Comparison of ENCODE assay signal across 9 cellular contexts in the genomic region with DNA sequence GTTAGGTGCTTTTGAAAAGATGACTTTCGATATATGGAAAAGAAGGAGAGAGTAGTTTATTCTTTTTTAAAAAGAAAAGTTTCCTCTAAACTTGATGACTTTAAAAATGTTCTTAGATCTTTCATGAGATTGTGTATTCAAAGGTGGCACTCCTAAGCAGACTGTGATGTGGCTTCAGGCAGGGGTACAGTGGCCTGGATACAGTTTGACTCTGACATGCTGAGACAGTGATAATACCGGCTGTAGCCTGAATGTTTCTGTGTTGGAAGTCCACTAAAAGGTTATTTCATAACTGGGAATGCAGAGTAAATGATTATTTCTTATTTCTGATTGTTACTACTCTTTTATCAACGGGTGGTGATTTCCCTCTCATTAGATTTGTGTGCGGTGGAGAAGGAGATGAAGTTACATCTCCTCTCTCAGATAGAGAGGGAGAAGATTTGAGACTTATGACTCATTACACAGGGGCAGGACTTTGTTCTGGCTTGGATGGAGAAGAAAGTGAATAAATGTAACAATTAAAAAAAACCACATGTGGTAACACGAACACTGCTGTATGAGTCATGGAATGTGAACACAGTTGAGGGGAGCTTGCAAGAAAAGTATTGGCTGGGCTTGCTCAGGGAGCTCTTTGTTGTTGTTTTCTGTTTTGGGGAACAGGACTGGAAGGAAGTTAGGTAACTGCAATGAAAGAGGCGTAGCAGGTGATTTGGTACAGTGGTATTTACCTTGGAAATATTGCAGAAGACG. TPM values are rescaled to one million over a fixed set of nuclear protein-coding genes. Genes with fewer than 3 reads are reported as not detected.
DNase-seq lines count a peak whose midpoint lies in the region; ATAC-seq and TF ChIP-seq lines count a peak whose summit lies in the region.
"Had no signal": no experiment of that assay in that cellular context is flagged by ENCODE, and none has a peak within 500 bp of the region (broad histone marks: within the 10 kb centered on the region; RNA-seq: fewer than 3 reads in every experiment).

No MANE protein-coding gene starts in this region.

- no peaks in the 10 kb centered on the region for H3K79me2 ChIP-seq in PC-9 (ENCODE audit: low read depth)

- no peaks in the 10 kb centered on the region for H3K27me3 ChIP-seq in PC-9 (ENCODE audit: insufficient read depth, low read depth)
- H3K27me3 ChIP-seq: cardiac muscle cell had no signal

- H3K9me2 ChIP-seq in PC-9 (ENCODE audit: insufficient read depth) = no peaks in the 10 kb centered on the region; the same call in 1 of the 2 replicates

- no peaks in the 10 kb centered on the region for H3K36me3 ChIP-seq in PC-9 (ENCODE audit: low read depth)
- H3K36me3 ChIP-seq: cardiac muscle cell had no signal

- intact Hi-C loops in PC-9 (cut with micrococcal nuclease; ENCODE audit: unreplicated experiment) (loop anchor here (1.0 to 2.0 kb wide), 3 partner anchors 21 to 58 kb away; partner anchors contain the start of gene SPTSSB), left colon (cut with DNase I, micrococcal nuclease) (no loop called here)

- POLR2A ChIA-PET in AG04449 (lab: Yijun Ruan, JAX) (no interaction called here), PC-9 (lab: Charles Lee; ENCODE audit: unreplicated experiment) (interaction anchor here (0.6 to 0.8 kb wide), 3 partner anchors 21 to 673 kb away, joined by 4 read pairs; partner anchors contain the start of genes ARL14 and SPTSSB)

- H3K9me3 ChIP-seq in PC-9 (ENCODE audit: insufficient read depth, low read depth) = no peaks in the 10 kb centered on the region

- no TSS peak for BruUV-seq in PC-9 (replicated peaks; lab: Mats Ljungman, UMichigan)

- TF ChIP-seq CTCF in AG04449 (IDR thresholded peaks at IDR 0.05; ENCODE audit: insufficient read depth, low read length, missing control alignments) = no peak
- no peak for TF ChIP-seq CTCF in PC-9 (conservative IDR thresholded peaks at IDR 0.05)

- no peaks in the 10 kb centered on the region for H4K20me1 ChIP-seq in PC-9 (ENCODE audit: insufficient read depth)

- H3K4me2 ChIP-seq in PC-9 = peak overlapping the region; percentile 38

- H3K4me3 ChIP-seq in AG04449 (ENCODE audit: low read depth, low read length) (no peak overlapping the region), PC-9 (no peak overlapping the region), skin epidermis (no peak overlapping the region)
- H3K4me3 ChIP-seq: cardiac muscle cell had no signal

- DNase-seq in AG04449 (ENCODE audit: low read depth, low spot score) (peak; percentile 59), PC-9 (peak; percentile 68 to 97), dedifferentiated amniotic fluid mesenchymal stem cell (ENCODE audit: extremely low spot score) (peak; percentile 75), NCI-H2029 (lab: John Stamatoyannopoulos, UW) (no peak), left colon (no peak)

- no peak overlapping the region for H2AFZ ChIP-seq in PC-9

- ATAC-seq in GM21390 (IDR thresholded peaks at IDR 0.05; ENCODE audit: unreplicated experiment) (peak; percentile 64), left colon (no peak), GM21526 (IDR thresholded peaks at IDR 0.05; ENCODE audit: low FRiP score, unreplicated experiment) (no peak)

- peak overlapping the region; percentile 62 for H3K27ac ChIP-seq in PC-9
- H3K27ac ChIP-seq in skin epidermis = peak overlapping the region in 16 of 21 experiments; percentile 11 to 81 (median 46)
- H3K27ac ChIP-seq: cardiac muscle cell had no signal

- H3F3A ChIP-seq in PC-9 (ENCODE audit: insufficient read depth, low read depth) = peaks cover 24% of the 10 kb centered on the region

- peaks cover 39% of the 10 kb centered on the region for H3K4me1 ChIP-seq in PC-9 (replicated peaks; ENCODE audit: insufficient read depth)

- CTCF ChIA-PET in AG04449 (lab: Yijun Ruan, JAX) (no interaction called here), PC-9 (lab: Charles Lee) (interaction anchor here (0.6 to 1.5 kb wide), 4 partner anchors 74 to 83 kb away, joined by 3 to 5 read pairs (median 3); no protein-coding TSS in a partner anchor)

RNA-seq across cellular contexts. Expression of gene SPTSSB, which starts 21.6 kb away (rescaled TPM):
- total RNA-seq in PC-9 (2021) (1.2 and 4.0 TPM in 2 replicates), left colon (1 to 10 TPM in 1 of 2 donors, under 1 TPM in 1; 0.98 to 1.1 TPM)
- total RNA-seq: cardiac muscle cell had no signal

Comparison
In these comparisons a context has a peak if more than half of its experiments do, and no peak if none do; other contexts are left out.
1. DNase-seq: peak in AG04449 (single experiment), PC-9 (2 of 2) and dedifferentiated amniotic fluid mesenchymal stem cell (single experiment); none in NCI-H2029 (single experiment) and left colon (0 of 2).